In the genomic region with DNA sequence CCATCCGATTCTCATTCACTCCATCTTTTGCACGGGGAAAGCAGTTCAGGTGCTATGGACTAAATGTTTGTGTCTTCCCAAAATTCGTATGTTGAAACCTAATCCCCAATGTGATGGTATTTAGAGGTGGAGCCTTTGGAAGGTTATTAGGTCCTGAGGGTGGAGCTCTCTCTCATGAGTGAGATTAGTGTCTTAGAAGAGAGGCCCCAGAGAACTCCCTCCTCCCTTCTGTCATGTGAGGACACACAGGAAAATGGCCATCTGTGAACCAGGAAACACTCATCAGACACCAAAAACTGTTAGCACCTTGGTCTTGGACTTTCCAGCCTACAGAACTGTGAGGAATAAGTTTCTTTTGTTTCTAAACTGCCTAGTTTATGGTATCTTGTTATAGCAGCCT, we compare ENCODE assay signal across 24 cellular contexts. TPM values are rescaled to one million over a fixed set of nuclear protein-coding genes. Genes with fewer than 3 reads are reported as not detected.
A peak's percentile ranks its signal among the peaks of the same experiment; 100 is the strongest.
DNase-seq lines count a peak whose midpoint lies in the region; ATAC-seq and TF ChIP-seq lines count a peak whose summit lies in the region.
"Had no signal": no experiment of that assay in that cellular context is flagged by ENCODE, and none has a peak within 500 bp of the region (broad histone marks: within the 10 kb centered on the region; RNA-seq: fewer than 3 reads in every experiment).

No MANE protein-coding gene starts in this region.

- H3K27me3 ChIP-seq in GM23338 (ENCODE audit: insufficient read depth) (no peaks in the 10 kb centered on the region), WERI-Rb-1 (ENCODE audit: insufficient read depth, low read depth, severe bottlenecking) (no peaks in the 10 kb centered on the region), mesenchymal stem cell (ENCODE audit: control insufficient read depth in 1 of 2, insufficient read depth in 1 of 2, low read length in 2 of 2) (no peaks in the 10 kb centered on the region)
- H3K27me3 ChIP-seq: BLaER1, SJSA1 had no signal

- no peak overlapping the region for H3K4me3 Mint-ChIP-seq in GM23338
- H3K4me3 Mint-ChIP-seq in activated T-helper 17 cell treated with anti-CD3 and anti-CD28 coated beads, Interleukin-2, amount 50 U/mL, for 72 hours = no peak overlapping the region
- H3K4me3 Mint-ChIP-seq: CD4-positive, alpha-beta memory T cell; HFFc6 had no signal

- H3K14ac ChIP-seq in mesenchymal stem cell (ENCODE audit: low read length in 2 of 2) = no peak overlapping the region

- peak overlapping the region in 1 of 2 experiments; percentile 48 for H3K18ac ChIP-seq in mesenchymal stem cell (ENCODE audit: low read depth in 1 of 2, low read length in 2 of 2)

- TF ChIP-seq CTCF in GM23338 (conservative IDR thresholded peaks at IDR 0.05; ENCODE audit: low read depth in 2 of 2) (no peak), WERI-Rb-1 (IDR thresholded peaks at IDR 0.05; ENCODE audit: low read depth, low read length) (no peak)

- H3K36me3 ChIP-seq in GM23338 (ENCODE audit: insufficient read depth) (no peaks in the 10 kb centered on the region), WERI-Rb-1 (no peaks in the 10 kb centered on the region), mesenchymal stem cell (ENCODE audit: control insufficient read depth in 1 of 2, insufficient read depth in 2 of 2, low read depth in 1 of 2, low read length in 2 of 2) (no peaks in the 10 kb centered on the region)
- H3K36me3 ChIP-seq: BLaER1, SJSA1 had no signal

- H2BK12ac ChIP-seq in mesenchymal stem cell (ENCODE audit: low read length in 2 of 2) = no peak overlapping the region

- H3K79me2 ChIP-seq in GM23338 (replicated peaks; ENCODE audit: insufficient read depth) = no peaks in the 10 kb centered on the region

- peak overlapping the region; percentile 50; the same call in 1 of the 2 replicates for H2AFZ ChIP-seq in GM23338
- no peak overlapping the region for H2AFZ ChIP-seq in mesenchymal stem cell (ENCODE audit: low read depth, low read length)
- H2AFZ ChIP-seq: PC-9 had no signal

- H3K27ac ChIP-seq in GM23338 (ENCODE audit: low read depth) (no peak overlapping the region), WERI-Rb-1 (no peak overlapping the region), mesenchymal stem cell (ENCODE audit: low read length, poor library complexity, severe bottlenecking) (no peak overlapping the region)
- H3K27ac ChIP-seq: BLaER1, PC-9, SJSA1 had no signal

- DNase-seq in GM23338 (ENCODE audit: low spot score) (no peak), NCI-H69 (lab: John Stamatoyannopoulos, UW) (peak; percentile 11), WERI-Rb-1 (peak; percentile 57), mesenchymal stem cell (no peak), dedifferentiated amniotic fluid mesenchymal stem cell (ENCODE audit: extremely low spot score) (no peak), mucosa of gallbladder (ENCODE audit: low spot score) (no peak)
- DNase-seq in activated effector memory CD4-positive, alpha-beta T cell treated with anti-CD3 and anti-CD28 coated beads, Interleukin-2, amount 50 U/mL, for 16 hours = no peak
- DNase-seq: CD4-positive, alpha-beta memory T cell; DMS53; HFFc6; KG1; NCI-H1048; NCI-H1436 treated with DMSO at 0.1 percent for 48 hours; NCI-H2029 treated with DMSO at 0.1 percent for 48 hours; NCI-H2171 treated with DMSO at 0.1 percent for 48 hours; NCI-H446; NCI-H748 treated with DMSO at 0.1 percent for 48 hours; PC-9 had no signal

- no peak overlapping the region for H3K27ac Mint-ChIP-seq in GM23338
- no peak overlapping the region for H3K27ac Mint-ChIP-seq in activated T-helper 17 cell treated with anti-CD3 and anti-CD28 coated beads, Interleukin-2, amount 50 U/mL, for 72 hours
- H3K27ac Mint-ChIP-seq: CD4-positive, alpha-beta memory T cell; HFFc6 had no signal

- H2AK5ac ChIP-seq in mesenchymal stem cell (ENCODE audit: low read length, severe bottlenecking) = no peak overlapping the region

- H3K4me2 ChIP-seq in GM23338 = no peak overlapping the region; the same call in 1 of the 2 replicates
- no peak overlapping the region for H3K4me2 ChIP-seq in mesenchymal stem cell (ENCODE audit: low read length, poor library complexity, severe bottlenecking)
- H3K4me2 ChIP-seq: BLaER1, PC-9 had no signal

- no peak overlapping the region for H2BK120ac ChIP-seq in mesenchymal stem cell (ENCODE audit: low read depth, low read length)

- no peak overlapping the region for H3K4ac ChIP-seq in mesenchymal stem cell (ENCODE audit: low read depth in 1 of 2, low read length in 2 of 2)

- no peak overlapping the region for H4K91ac ChIP-seq in mesenchymal stem cell (ENCODE audit: low read length)

- no peak overlapping the region for H4K8ac ChIP-seq in mesenchymal stem cell (ENCODE audit: low read length)

- peak; percentile 48; the same call in 2 of the 3 replicates for ATAC-seq in GM23338
- no peak for ATAC-seq in activated T-helper 17 cell treated with anti-CD3 and anti-CD28 coated beads, Interleukin-2, amount 50 U/mL, for 72 hours (replicated peaks)
- ATAC-seq: HepG2 had no signal

- no peak overlapping the region for H2BK15ac ChIP-seq in mesenchymal stem cell (ENCODE audit: low read depth, poor library complexity, severe bottlenecking)

- H3K9me2 ChIP-seq in GM23338 (ENCODE audit: insufficient read depth) = no peaks in the 10 kb centered on the region

- no peaks in the 10 kb centered on the region for H3K9me3 ChIP-seq in WERI-Rb-1 (ENCODE audit: severe bottlenecking)
- peaks cover 2% of the 10 kb centered on the region for H3K9me3 ChIP-seq in mesenchymal stem cell (ENCODE audit: control insufficient read depth, low read length)
- H3K9me3 ChIP-seq: BLaER1, SJSA1 had no signal

- H3K23ac ChIP-seq in mesenchymal stem cell (ENCODE audit: low read length in 2 of 2) = no peak overlapping the region

- no peaks in the 10 kb centered on the region for H3F3A ChIP-seq in GM23338 (replicated peaks; ENCODE audit: low read depth)

- H3K4me1 ChIP-seq in GM23338 (ENCODE audit: insufficient read depth) (peaks cover 12% of the 10 kb centered on the region; the same call in 1 of the 2 replicates), mesenchymal stem cell (ENCODE audit: control insufficient read depth, insufficient read depth, low read depth, low read length) (no peaks in the 10 kb centered on the region)
- H3K4me1 ChIP-seq: BLaER1 had no signal

- peak overlapping the region; percentile 62 for H3K9ac ChIP-seq in mesenchymal stem cell (ENCODE audit: low read length)
- H3K9ac ChIP-seq: BLaER1 had no signal

- peaks cover 4% of the 10 kb centered on the region; the same call in 2 of the 3 replicates for H3K36me3 Mint-ChIP-seq in GM23338 (ENCODE audit: low read depth)
- H3K36me3 Mint-ChIP-seq in activated T-helper 17 cell treated with anti-CD3 and anti-CD28 coated beads, Interleukin-2, amount 50 U/mL, for 72 hours (ENCODE audit: low read depth) = no peaks in the 10 kb centered on the region
- H3K36me3 Mint-ChIP-seq: CD4-positive, alpha-beta memory T cell had no signal

- no peaks in the 10 kb centered on the region for H3K79me1 ChIP-seq in mesenchymal stem cell (replicated peaks; ENCODE audit: low read length, poor library complexity, severe bottlenecking)

- no peaks in the 10 kb centered on the region for H4K20me1 ChIP-seq in GM23338 (replicated peaks; ENCODE audit: insufficient read depth)
- H4K20me1 ChIP-seq: BLaER1 had no signal

- peaks cover 9% of the 10 kb centered on the region; the same call in 2 of the 3 replicates for H3K9me3 Mint-ChIP-seq in GM23338
- peaks cover 2% of the 10 kb centered on the region for H3K9me3 Mint-ChIP-seq in activated T-helper 17 cell treated with anti-CD3 and anti-CD28 coated beads, Interleukin-2, amount 50 U/mL, for 72 hours

- peaks cover 10% of the 10 kb centered on the region; the same call in 2 of the 3 replicates for H3K4me1 Mint-ChIP-seq in GM23338
- H3K4me1 Mint-ChIP-seq in activated T-helper 17 cell treated with anti-CD3 and anti-CD28 coated beads, Interleukin-2, amount 50 U/mL, for 72 hours = no peaks in the 10 kb centered on the region
- H3K4me1 Mint-ChIP-seq: CD4-positive, alpha-beta memory T cell had no signal

- whole genome bisulfite sequencing in mesenchymal stem cell = 55% methylated on average over 2 of the region's 3 CpGs

- no peak overlapping the region for H3K4me3 ChIP-seq in GM23338
- no peak overlapping the region for H3K4me3 ChIP-seq in WERI-Rb-1 (ENCODE audit: low read depth, low read length)
- no peak overlapping the region for H3K4me3 ChIP-seq in mesenchymal stem cell (ENCODE audit: insufficient read depth in 1 of 2, low read depth in 1 of 2, low read length in 2 of 2)
- H3K4me3 ChIP-seq: BLaER1, PC-9, SJSA1 had no signal

- H2BK5ac ChIP-seq in mesenchymal stem cell (ENCODE audit: low read depth, low read length, poor library complexity, severe bottlenecking) = no peak overlapping the region

- H3K27me3 Mint-ChIP-seq in GM23338 (ENCODE audit: insufficient read depth, low read depth, poor library complexity) = no peaks in the 10 kb centered on the region
- peaks cover 37% of the 10 kb centered on the region for H3K27me3 Mint-ChIP-seq in activated T-helper 17 cell treated with anti-CD3 and anti-CD28 coated beads, Interleukin-2, amount 50 U/mL, for 72 hours

TF ChIP-seq in GM23338, 12 proteins besides CTCF, POLR2A, EP300 and RAD21 (continues in another document):
- TF ChIP-seq ZNF114 (CRISPR knock-in tag; IDR thresholded peaks at IDR 0.05) (no peak), NANOG (IDR thresholded peaks at IDR 0.05; ENCODE audit: borderline replicate concordance) (no peak), EZH2phosphoT487 (IDR thresholded peaks at IDR 0.05; ENCODE audit: unreplicated experiment) (no peak), CREB1 (CRISPR knock-in tag; IDR thresholded peaks at IDR 0.05; ENCODE audit: low read depth) (no peak)

RNA-seq across cellular contexts. Expression of gene CCDC190, which starts 15.8 kb away (rescaled TPM):
- total RNA-seq in GM23338 (2014; rRNA removed; shearing (Covaris generic)) = not detected in 2 replicates
- not detected in 2 replicates for polyA plus RNA-seq in GM23338 (2016; fragmentation: Nextera tagmentation; extraction: Ambion mirVana)
- polyA plus RNA-seq in mesenchymal stem cell (2013, experiment 1 of 2) = not detected
- not detected for polyA plus RNA-seq in mesenchymal stem cell (2013, experiment 2 of 2)
- 0.58 TPM for total RNA-seq in mucosa of gallbladder
- total RNA-seq in activated T-helper 17 cell treated with anti-CD3 and anti-CD28 coated beads, Interleukin-2, amount 50 U/mL, for 72 hours = not detected
- total RNA-seq: CD4-positive, alpha-beta memory T cell; H4; HepG2; MCF 10A; PC-9 had no signal
- polyA plus RNA-seq: CD4-positive, alpha-beta memory T cell; HepG2 had no signal

Comparison
In these comparisons a context has a peak if more than half of its experiments do, and no peak if none do; other contexts are left out.
1. DNase-seq: peak in NCI-H69 (single experiment) and WERI-Rb-1 (single experiment); none in GM23338 (single experiment), mesenchymal stem cell (single experiment), activated effector memory CD4-positive, alpha-beta T cell treated with anti-CD3 and anti-CD28 coated beads, Interleukin-2, amount 50 U/mL, for 16 hours (single experiment), dedifferentiated amniotic fluid mesenchymal stem cell (single experiment) and mucosa of gallbladder (single experiment).